ENCODE assay signal across 22 cellular contexts in genomic region chr7:113705439-113705838, GRCh38.
"Had no signal": no experiment of that assay in that cellular context is flagged by ENCODE, and none has a peak within 500 bp of the region (broad histone marks: within the 10 kb centered on the region; RNA-seq: fewer than 3 reads in every experiment).

No MANE protein-coding gene starts in this region.

- FAIRE-seq: kidney, pancreas had no signal

- DNase-seq: effector memory CD8-positive, alpha-beta T cell; esophagus squamous epithelium; foreskin keratinocyte; immature natural killer cell; kidney; left cardiac atrium; left ventricle myocardium inferior; lower lobe of right lung; midbrain; occipital lobe; pancreas; right cardiac atrium; stimulated activated CD4-positive, alpha-beta T cell treated with anti-CD3 and anti-CD28 coated beads, Interleukin-2, amount 100 ng/mL, for 48 hours; stimulated activated CD8-positive, alpha-beta memory T cell treated with anti-CD3 and anti-CD28 coated beads, Interleukin-4, amount 100 ng/mL, for 48 hours; stimulated activated naive CD8-positive, alpha-beta T cell treated with anti-CD3 and anti-CD28 coated beads, Interleukin-15, Interleukin-2, amounts not matched to agents 100 U/mL and 50 U/mL, for 24 hours; tibial artery; upper lobe of left lung; uterus had no signal

- H3K27ac ChIP-seq: esophagus squamous epithelium, foreskin keratinocyte, left ventricle myocardium inferior, lower lobe of right lung, pancreas, suprapubic skin, tibial artery, upper lobe of left lung, uterus had no signal

- ATAC-seq: effector memory CD8-positive, alpha-beta T cell; foreskin keratinocyte; left cardiac atrium; lower lobe of right lung; natural killer cell treated with Interleukin-12 subunit alpha and Interleukin-12 subunit beta and Interleukin-15 and Interleukin-18, amount 100 ng/mL, for 72 hours; pancreas; right cardiac atrium; stimulated activated effector memory CD8-positive, alpha-beta T cell treated with anti-CD3 and anti-CD28 coated beads, Interleukin-12 subunit alpha, Interleukin-12 subunit beta, amount 100 ng/mL, for 72 hours; stimulated activated naive CD8-positive, alpha-beta T cell treated with anti-CD3 and anti-CD28 coated beads, Interleukin-15, Interleukin-2, amounts not matched to agents 100 U/mL and 50 U/mL, for 24 hours had no signal

- H3K36me3 ChIP-seq: esophagus squamous epithelium, left ventricle myocardium inferior, lower lobe of right lung, pancreas, suprapubic skin, tibial artery, upper lobe of left lung, uterus had no signal

- H3K4me2 ChIP-seq: smooth muscle cell had no signal

- H3K9me3 ChIP-seq: esophagus squamous epithelium, left ventricle myocardium inferior, lower lobe of right lung, pancreas, suprapubic skin, tibial artery, upper lobe of left lung, uterus had no signal

- H3K4me3 ChIP-seq: esophagus squamous epithelium, left ventricle myocardium inferior, lower lobe of right lung, pancreas, smooth muscle cell, suprapubic skin, tibial artery, upper lobe of left lung, uterus had no signal

- H3K27me3 ChIP-seq: esophagus squamous epithelium, foreskin keratinocyte, suprapubic skin, tibial artery, upper lobe of left lung, uterus had no signal

- H3K4me1 ChIP-seq: esophagus squamous epithelium, foreskin keratinocyte, left ventricle myocardium inferior, lower lobe of right lung, pancreas, suprapubic skin, tibial artery, upper lobe of left lung, uterus had no signal
